8 cellular contexts compared by ENCODE assay signal in genomic region chr22:23787910-23788309, GRCh38. TPM values are rescaled to one million over a fixed set of nuclear protein-coding genes. Genes with fewer than 3 reads are reported as not detected.
DNase-seq lines count a peak whose midpoint lies in the region; TF ChIP-seq lines count a peak whose summit lies in the region.

No MANE protein-coding gene starts in this region.

- peaks cover 57% of the 10 kb centered on the region for H3K79me2 ChIP-seq in Loucy (ENCODE audit: insufficient read depth, low read length)

- peak overlapping the region; percentile 93 for H3K4me3 Mint-ChIP-seq in nephron progenitor cell

- no peaks in the 10 kb centered on the region for H3K9me2 ChIP-seq in Loucy (replicated peaks; ENCODE audit: low read depth, low read length)

- no peak for TF ChIP-seq CTCF in BE2C (IDR thresholded peaks at IDR 0.05; ENCODE audit: low read depth, low read length)
- no peak for TF ChIP-seq CTCF in Loucy (conservative IDR thresholded peaks at IDR 0.05; ENCODE audit: low read length)
- TF ChIP-seq CTCF in nephron progenitor cell (IDR thresholded peaks at IDR 0.05), result no peak

- peaks cover 19% of the 10 kb centered on the region for H3K36me3 Mint-ChIP-seq in nephron progenitor cell (ENCODE audit: low read depth)

- H3K9ac ChIP-seq in Loucy (ENCODE audit: low read depth, low read length, poor library complexity, severe bottlenecking), result peak overlapping the region; percentile 98

- no peak for DNase-seq in BE2C
- no peak for DNase-seq in nephron progenitor cell
- DNase-seq in amniotic stem cell (lab: John Stamatoyannopoulos, UW), result no peak
- no peak for DNase-seq in NCI-H2196 treated with DMSO at 0.1 percent for 48 hours (lab: John Stamatoyannopoulos, UW; ENCODE audit: unreplicated experiment)
- no peak for DNase-seq in NCI-H2196 (lab: John Stamatoyannopoulos, UW; ENCODE audit: unreplicated experiment)
- no peak for DNase-seq in NCI-H2227 (lab: John Stamatoyannopoulos, UW; ENCODE audit: unreplicated experiment)

- H3K4me1 ChIP-seq in BE2C (peaks cover 14% of the 10 kb centered on the region), Loucy (ENCODE audit: insufficient read depth, low read length, poor library complexity, severe bottlenecking) (peaks cover 46% of the 10 kb centered on the region), ectodermal cell (ENCODE audit: control insufficient read depth, insufficient read depth, low read length) (peaks cover 12% of the 10 kb centered on the region)

- H4K20me1 ChIP-seq in Loucy (ENCODE audit: insufficient read depth, low read length, poor library complexity, severe bottlenecking), result peaks cover 56% of the 10 kb centered on the region

- H3K36me3 ChIP-seq in BE2C (peaks cover 5% of the 10 kb centered on the region; the same call in 1 of the 2 replicates), Loucy (ENCODE audit: insufficient read depth, low read length) (peaks cover 19% of the 10 kb centered on the region; the same call in 1 of the 2 replicates), ectodermal cell (ENCODE audit: control insufficient read depth, insufficient read depth, low read length) (peaks cover 8% of the 10 kb centered on the region)

- H3K27me3 ChIP-seq in BE2C (no peaks in the 10 kb centered on the region), Loucy (ENCODE audit: insufficient read depth, low read length, poor library complexity, severe bottlenecking) (no peaks in the 10 kb centered on the region), ectodermal cell (ENCODE audit: control insufficient read depth, insufficient read depth, low read length, poor library complexity, severe bottlenecking) (no peaks in the 10 kb centered on the region)

- H3K4me3 ChIP-seq in BE2C (ENCODE audit: low read depth, low read length) (peak overlapping the region; percentile 70), Loucy (ENCODE audit: low read length, poor library complexity, severe bottlenecking) (peak overlapping the region; percentile 92), ectodermal cell (ENCODE audit: insufficient read depth, low read depth, low read length) (peak overlapping the region; percentile 93)

- H3K9me3 ChIP-seq in BE2C (no peaks in the 10 kb centered on the region), Loucy (ENCODE audit: insufficient read depth, low read depth, low read length) (no peaks in the 10 kb centered on the region), ectodermal cell (ENCODE audit: control insufficient read depth, low read length) (no peaks in the 10 kb centered on the region)

- peak overlapping the region; percentile 97 for H3K4me2 ChIP-seq in Loucy (ENCODE audit: low read depth, low read length, poor library complexity, severe bottlenecking)

- H3K27me3 Mint-ChIP-seq in nephron progenitor cell (ENCODE audit: low read depth, poor library complexity), result no peaks in the 10 kb centered on the region

- no peak overlapping the region for H2AFZ ChIP-seq in Loucy (ENCODE audit: low read length)

- H3K9me3 Mint-ChIP-seq in nephron progenitor cell, result no peaks in the 10 kb centered on the region

- H3K4me1 Mint-ChIP-seq in nephron progenitor cell, result peaks cover 48% of the 10 kb centered on the region

- H3K27ac Mint-ChIP-seq in nephron progenitor cell, result peak overlapping the region; percentile 27

- 82 to 83% methylated on average over 3 of the region's 3 CpGs for WGBS in ectodermal cell, 2 experiments

- H3K27ac ChIP-seq in ectodermal cell (ENCODE audit: insufficient read depth, low read depth, low read length, poor library complexity, severe bottlenecking), result no peak overlapping the region

- no peaks in the 10 kb centered on the region for H3F3A ChIP-seq in Loucy (ENCODE audit: low read depth)

RNA-seq across cellular contexts. Expression of gene SMARCB1, which starts 1.1 kb away (rescaled TPM):
- 526 TPM for polyA plus RNA-seq in BE2C (2012; ENCODE audit: insufficient read depth, insufficient read length, low read depth)
- 211 TPM for polyA plus RNA-seq in ectodermal cell (2013, experiment 1 of 4)
- polyA plus RNA-seq in ectodermal cell (2013, experiment 2 of 4), result 183 TPM
- polyA plus RNA-seq in ectodermal cell (2013, experiment 3 of 4), result 175 TPM
- polyA plus RNA-seq in ectodermal cell (2013, experiment 4 of 4), result 190 TPM

RNA-seq across cellular contexts. Expression of gene MMP11, which starts 15.3 kb away (rescaled TPM):
- 9.5 TPM for polyA plus RNA-seq in BE2C (2012; ENCODE audit: insufficient read depth, insufficient read length, low read depth)
- polyA plus RNA-seq in ectodermal cell (2013, experiment 1 of 4), result 5.6 TPM
- 6.4 TPM for polyA plus RNA-seq in ectodermal cell (2013, experiment 2 of 4)
- 7.1 TPM for polyA plus RNA-seq in ectodermal cell (2013, experiment 3 of 4)
- polyA plus RNA-seq in ectodermal cell (2013, experiment 4 of 4), result 7.9 TPM

RNA-seq across cellular contexts. Expression of gene CHCHD10, which starts 20.1 kb away (rescaled TPM):
- polyA plus RNA-seq in BE2C (2012; ENCODE audit: insufficient read depth, insufficient read length, low read depth), result 349 TPM
- polyA plus RNA-seq in ectodermal cell (2013, experiment 1 of 4), result 41.8 TPM
- 34.3 TPM for polyA plus RNA-seq in ectodermal cell (2013, experiment 2 of 4)
- polyA plus RNA-seq in ectodermal cell (2013, experiment 3 of 4), result 53.6 TPM
- polyA plus RNA-seq in ectodermal cell (2013, experiment 4 of 4), result 50.9 TPM

RNA-seq across cellular contexts. Expression of gene C22orf15, which starts 25.1 kb away (rescaled TPM):
- polyA plus RNA-seq in BE2C (2012; ENCODE audit: insufficient read depth, insufficient read length, low read depth), result 1.1 TPM
- polyA plus RNA-seq in ectodermal cell (2013, experiment 1 of 4), result 4.8 TPM
- polyA plus RNA-seq in ectodermal cell (2013, experiment 2 of 4), result 4.0 TPM
- polyA plus RNA-seq in ectodermal cell (2013, experiment 3 of 4), result 3.8 TPM
- polyA plus RNA-seq in ectodermal cell (2013, experiment 4 of 4), result 3.9 TPM

RNA-seq across cellular contexts. Expression of gene VPREB3, which starts 33.7 kb away (rescaled TPM):
- polyA plus RNA-seq in BE2C (2012; ENCODE audit: insufficient read depth, insufficient read length, low read depth), result 1.8 TPM
- not detected for polyA plus RNA-seq in ectodermal cell (2013, experiment 1 of 4)
- polyA plus RNA-seq in ectodermal cell (2013, experiment 2 of 4), result not detected
- polyA plus RNA-seq in ectodermal cell (2013, experiment 3 of 4), result not detected
- polyA plus RNA-seq in ectodermal cell (2013, experiment 4 of 4), result not detected
